Comparison of ENCODE assay signal across 16 cellular contexts in genomic region chr22:33606495-33606894, GRCh38.
DNase-seq lines count a peak whose midpoint lies in the region; ATAC-seq and TF ChIP-seq lines count a peak whose summit lies in the region.
"Had no signal": no experiment of that assay in that cellular context is flagged by ENCODE, and none has a peak within 500 bp of the region (broad histone marks: within the 10 kb centered on the region; RNA-seq: fewer than 3 reads in every experiment).

No MANE protein-coding gene starts in this region.

- H3K36me3 Mint-ChIP-seq in neural crest cell (ENCODE audit: low read depth): peaks cover 18% of the 10 kb centered on the region
- H3K36me3 Mint-ChIP-seq: CD8-positive, alpha-beta memory T cell had no signal

- 86 to 89% methylated on average over 7 of the region's 7 CpGs for whole genome bisulfite sequencing in heart right ventricle, 2 donors

- peaks cover 3% of the 10 kb centered on the region for H3K9me3 Mint-ChIP-seq in neural crest cell

- peaks cover 5% of the 10 kb centered on the region for H3K27me3 Mint-ChIP-seq in neural crest cell (ENCODE audit: low read depth)

- DNase-seq in Right ventricle myocardium superior (no peak), Right ventricle myocardium inferior (ENCODE audit: missing footprints) (no peak), heart right ventricle (no peak), neural crest cell (ENCODE audit: low read depth, low spot score) (no peak), GM10266 (ENCODE audit: extremely low spot score) (no peak), NCI-H2227 (lab: John Stamatoyannopoulos, UW; ENCODE audit: unreplicated experiment) (no peak), AG20443 (ENCODE audit: low spot score) (no peak), GM20000 (ENCODE audit: low spot score) (no peak)
- DNase-seq: AML-193; CD8-positive, alpha-beta memory T cell; DMS 273 treated with DMSO at 0.1 percent for 48 hours; GOT3; H9; IMR-90 had no signal

- peaks cover 23% of the 10 kb centered on the region for H3K4me1 Mint-ChIP-seq in neural crest cell
- H3K4me1 Mint-ChIP-seq: CD8-positive, alpha-beta memory T cell had no signal

- no peaks in the 10 kb centered on the region for H3K27me3 ChIP-seq in heart right ventricle
- H3K27me3 ChIP-seq: BLaER1 had no signal

- H3K4me1 ChIP-seq in heart right ventricle: peaks cover 0 to 37% (median 12%) of the 10 kb centered on the region in 9 donors

- no peak overlapping the region for H3K4me3 ChIP-seq in heart right ventricle
- H3K4me3 ChIP-seq: BLaER1 had no signal

- H3K9me3 ChIP-seq in heart right ventricle: peaks cover 0 to 8% (median 0%) of the 10 kb centered on the region in 11 donors
- H3K9me3 ChIP-seq: BLaER1 had no signal

- ATAC-seq in Right ventricle myocardium superior (ENCODE audit: poor library complexity) (peak; percentile 39), Right ventricle myocardium inferior (no peak), heart right ventricle (peak in 3 of 8 donors; percentile 8 to 37 (median 9))

- intact Hi-C loops in Right ventricle myocardium superior (cut with DNase I) (no loop called here), Right ventricle myocardium inferior (cut with DNase I) (loop anchor here (5.0 kb wide), 1 partner anchor 121 kb away; no protein-coding TSS in a partner anchor), heart right ventricle (cut with DNase I) (loop anchor here in 2 of 10 donors (10.0 kb wide), 3 partner anchors 48 to 118 kb away; no protein-coding TSS in a partner anchor)

- peak overlapping the region; percentile 21 for H3K27ac Mint-ChIP-seq in neural crest cell (ENCODE audit: unreplicated experiment)

- peak overlapping the region in 8 of 10 donors; percentile 63 to 83 (median 77) for H3K27ac ChIP-seq in heart right ventricle
- H3K27ac ChIP-seq: 22Rv1, BLaER1 had no signal

- peaks cover 0 to 23% (median 0%) of the 10 kb centered on the region in 9 donors for H3K36me3 ChIP-seq in heart right ventricle

- TF ChIP-seq CTCF in heart right ventricle (IDR thresholded peaks at IDR 0.05) (no peak), neural crest cell (conservative IDR thresholded peaks at IDR 0.05) (no peak), GM10266 (IDR thresholded peaks at IDR 0.05; ENCODE audit: control insufficient read depth, insufficient read depth, low read depth, missing control alignments) (no peak), GM20000 (IDR thresholded peaks at IDR 0.05; ENCODE audit: extremely low read depth, missing control alignments) (no peak)

- no peak overlapping the region for H3K4me3 Mint-ChIP-seq in neural crest cell
- H3K4me3 Mint-ChIP-seq: CD8-positive, alpha-beta memory T cell; H9 had no signal
